9 cellular contexts compared by ENCODE assay signal in genomic region chr2:113965644-113966043, GRCh38.
DNase-seq lines count a peak whose midpoint lies in the region; ATAC-seq and TF ChIP-seq lines count a peak whose summit lies in the region.
"Had no signal": no experiment of that assay in that cellular context is flagged by ENCODE, and none has a peak within 500 bp of the region (broad histone marks: within the 10 kb centered on the region; RNA-seq: fewer than 3 reads in every experiment).

No MANE protein-coding gene starts in this region.

- peak; percentile 5 for DNase-seq in NCI-H2107 (lab: John Stamatoyannopoulos, UW)
- DNase-seq in NCI-H2107 treated with DMSO at 0.1 percent for 48 hours (lab: John Stamatoyannopoulos, UW; ENCODE audit: unreplicated experiment): no peak
- DNase-seq in dermis blood vessel endothelial cell: peak; percentile 74
- no peak for DNase-seq in natural killer cell treated with Interleukin-12 subunit alpha and Interleukin-12 subunit beta and Interleukin-15 and Interleukin-18, amount 100 ng/mL, for 72 hours (ENCODE audit: low spot score)
- DNase-seq in NCI-H2029 treated with DMSO at 0.1 percent for 48 hours (lab: John Stamatoyannopoulos, UW): no peak

- H4K20me1 ChIP-seq in OCI-LY3 (ENCODE audit: insufficient read depth, low read length): 0 out of 2 replicates have a peak, but pooled peaks cover 2% of the 10 kb centered on the region

- H3K4me3 ChIP-seq in OCI-LY3 (ENCODE audit: low read length): no peak overlapping the region
- H3K4me3 ChIP-seq: BLaER1 treated with 17β-estradiol and CSF1 and Interleukin-3, amounts not matched to agents 10 nM and 100 nM had no signal

- H3K4me1 Mint-ChIP-seq in natural killer cell treated with Interleukin-12 subunit alpha and Interleukin-12 subunit beta and Interleukin-15 and Interleukin-18, amount 100 ng/mL, for 72 hours (ENCODE audit: low read depth in 2 of 2): peaks cover 11 to 26% of the 10 kb centered on the region in 2 donors

- no peaks in the 10 kb centered on the region for H3K27me3 Mint-ChIP-seq in natural killer cell treated with Interleukin-12 subunit alpha and Interleukin-12 subunit beta and Interleukin-15 and Interleukin-18, amount 100 ng/mL, for 72 hours

- ATAC-seq in GM19438 (IDR thresholded peaks at IDR 0.05; ENCODE audit: low read depth, unreplicated experiment) (peak; percentile 72), HG03342 (IDR thresholded peaks at IDR 0.05; ENCODE audit: unreplicated experiment) (peak; percentile 82)
- peak; percentile 67 to 74 for ATAC-seq in natural killer cell treated with Interleukin-12 subunit alpha and Interleukin-12 subunit beta and Interleukin-15 and Interleukin-18, amount 100 ng/mL, for 72 hours

- H3K27me3 ChIP-seq in OCI-LY3 (ENCODE audit: low read depth, low read length): no peaks in the 10 kb centered on the region
- H3K27me3 ChIP-seq: BLaER1 treated with 17β-estradiol and CSF1 and Interleukin-3, amounts not matched to agents 10 nM and 100 nM had no signal

- peak overlapping the region; percentile 23 to 58 for H3K27ac Mint-ChIP-seq in natural killer cell treated with Interleukin-12 subunit alpha and Interleukin-12 subunit beta and Interleukin-15 and Interleukin-18, amount 100 ng/mL, for 72 hours

- H3K27ac ChIP-seq in OCI-LY3 (ENCODE audit: low read length): no peak overlapping the region
- H3K27ac ChIP-seq: BLaER1 treated with 17β-estradiol and CSF1 and Interleukin-3, amounts not matched to agents 10 nM and 100 nM had no signal

- H3K4me1 ChIP-seq in OCI-LY3 (ENCODE audit: low read length): peaks cover 24% of the 10 kb centered on the region

- H3K36me3 ChIP-seq in OCI-LY3 (replicated peaks; ENCODE audit: low read depth, low read length): peaks cover 29% of the 10 kb centered on the region

- no peaks in the 10 kb centered on the region for H3K79me2 ChIP-seq in OCI-LY3 (ENCODE audit: low read length)

- H3K4me3 Mint-ChIP-seq in natural killer cell treated with Interleukin-12 subunit alpha and Interleukin-12 subunit beta and Interleukin-15 and Interleukin-18, amount 100 ng/mL, for 72 hours: no peak overlapping the region

- H3K9ac ChIP-seq in OCI-LY3 (ENCODE audit: low read length): no peak overlapping the region
- H3K9ac ChIP-seq: BLaER1 treated with 17β-estradiol and CSF1 and Interleukin-3, amounts not matched to agents 10 nM and 100 nM had no signal

- peak; percentile 74 for TF ChIP-seq CTCF in OCI-LY3 (IDR thresholded peaks at IDR 0.05; ENCODE audit: low read depth, low read length)

- peaks cover 8% of the 10 kb centered on the region for H3K36me3 Mint-ChIP-seq in natural killer cell treated with Interleukin-12 subunit alpha and Interleukin-12 subunit beta and Interleukin-15 and Interleukin-18, amount 100 ng/mL, for 72 hours

- no peaks in the 10 kb centered on the region for H3K9me3 Mint-ChIP-seq in natural killer cell treated with Interleukin-12 subunit alpha and Interleukin-12 subunit beta and Interleukin-15 and Interleukin-18, amount 100 ng/mL, for 72 hours

- H2AFZ ChIP-seq in OCI-LY3 (ENCODE audit: low read depth, low read length): no peak overlapping the region

- no peaks in the 10 kb centered on the region for H3K9me3 ChIP-seq in OCI-LY3 (ENCODE audit: insufficient read depth, low read length)
- H3K9me3 ChIP-seq: BLaER1 treated with 17β-estradiol and CSF1 and Interleukin-3, amounts not matched to agents 10 nM and 100 nM had no signal

- no peak overlapping the region for H3K4me2 ChIP-seq in OCI-LY3 (ENCODE audit: low read length)

Comparison
In these comparisons a context has a peak if more than half of its experiments do, and no peak if none do; other contexts are left out.
1. DNase-seq: peak in NCI-H2107 (single experiment) and dermis blood vessel endothelial cell (single experiment); none in NCI-H2107 treated with DMSO at 0.1 percent for 48 hours (single experiment), natural killer cell treated with Interleukin-12 subunit alpha and Interleukin-12 subunit beta and Interleukin-15 and Interleukin-18, amount 100 ng/mL, for 72 hours (single experiment) and NCI-H2029 treated with DMSO at 0.1 percent for 48 hours (single experiment).
2. Peak in every context shown above with its lines, with median percentiles within 50 percentile points of each other: ATAC-seq.